Comparison of ENCODE assay signal across 1 cellular context in genomic region chr7:2380461-2380860, GRCh38.
TF ChIP-seq lines count a peak whose summit lies in the region.

No MANE protein-coding gene starts in this region.

TF ChIP-seq in endothelial cell of umbilical vein, 7 proteins besides CTCF, POLR2A, EP300 and RAD21 (continued from another document):
- TF ChIP-seq FOS (IDR thresholded peaks at IDR 0.05; ENCODE audit: borderline replicate concordance, insufficient read depth, low read length) (no peak), GATA2 (IDR thresholded peaks at IDR 0.05; ENCODE audit: insufficient read depth, insufficient read length, low read depth, low read length) (no peak), EZH2 (IDR thresholded peaks at IDR 0.05; ENCODE audit: borderline replicate concordance, low read depth, low read length, severe bottlenecking) (no peak), MYC (IDR thresholded peaks at IDR 0.05; ENCODE audit: low read depth, low read length) (no peak), JUN (IDR thresholded peaks at IDR 0.05; ENCODE audit: borderline replicate concordance, insufficient read depth, insufficient read length, low read depth) (no peak), MAX (IDR thresholded peaks at IDR 0.05; ENCODE audit: insufficient read depth, insufficient read length) (no peak)
